In the genomic region with DNA sequence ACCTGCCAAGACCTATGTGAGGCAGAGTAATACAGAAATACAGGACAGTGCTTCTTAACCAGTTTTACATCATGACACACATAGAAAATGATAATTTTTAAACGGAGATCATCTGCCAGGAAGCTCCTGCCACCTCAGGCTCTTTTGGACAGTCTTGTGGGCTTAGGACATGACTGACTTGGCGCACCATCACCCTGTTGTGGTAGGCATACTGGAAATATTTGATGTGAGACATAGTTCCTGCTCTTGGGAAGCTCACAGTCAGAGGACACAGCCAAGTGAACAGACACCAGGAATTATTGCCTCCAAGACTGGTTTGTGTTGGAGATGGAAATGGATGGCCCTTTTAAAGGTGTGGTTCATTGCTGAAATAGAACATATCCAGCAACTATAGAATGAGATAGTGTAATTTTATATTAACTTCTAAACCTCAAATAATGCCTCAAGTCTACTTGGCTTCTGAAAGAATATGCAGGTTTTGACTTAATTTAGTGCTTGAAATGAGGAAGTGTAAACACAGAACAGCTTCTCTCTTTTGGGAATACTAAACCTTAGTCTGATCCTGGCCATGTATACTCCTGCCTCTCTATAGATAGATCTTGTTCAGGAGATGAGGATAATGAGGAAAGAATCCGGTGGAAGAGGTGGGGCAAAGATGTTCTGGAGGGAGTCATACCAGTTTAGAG, we compare ENCODE assay signal across 11 cellular contexts. TPM values are rescaled to one million over a fixed set of nuclear protein-coding genes. Genes with fewer than 3 reads are reported as not detected.
DNase-seq lines count a peak whose midpoint lies in the region; ATAC-seq and TF ChIP-seq lines count a peak whose summit lies in the region.
"Had no signal": no experiment of that assay in that cellular context is flagged by ENCODE, and none has a peak within 500 bp of the region (broad histone marks: within the 10 kb centered on the region; RNA-seq: fewer than 3 reads in every experiment).

No MANE protein-coding gene starts in this region.

- peak; percentile 72 for DNase-seq in EH (ENCODE audit: low read depth)
- peak; percentile 68 for DNase-seq in RPMI7951 (ENCODE audit: low read depth)
- no peak for DNase-seq in foreskin keratinocyte
- peak; percentile 81 for DNase-seq in renal cortical epithelial cell (ENCODE audit: low read depth)
- no peak for DNase-seq in SW 1271 (lab: John Stamatoyannopoulos, UW)
- DNase-seq in KG1 (lab: John Stamatoyannopoulos, UW) = no peak
- DNase-seq: activated naive CD4-positive, alpha-beta T cell treated with anti-CD3 and anti-CD28 coated beads, Interleukin-2, amount 50 U/mL, for 16 hours; Calu3 had no signal

- no peak overlapping the region for H3K27ac ChIP-seq in foreskin keratinocyte

- no peak for TF ChIP-seq CTCF in foreskin keratinocyte (conservative IDR thresholded peaks at IDR 0.05)

- peak; percentile 48 for ATAC-seq in foreskin keratinocyte
- ATAC-seq in HG03139 (IDR thresholded peaks at IDR 0.05; ENCODE audit: unreplicated experiment) = no peak
- no peak for ATAC-seq in esophagus mucosa
- ATAC-seq: activated CD4-positive, CD25-positive, alpha-beta regulatory T cell treated with anti-CD3 and anti-CD28 coated beads, Interleukin-2, amount 50 U/mL, for 24 hours had no signal

- H3K27me3 ChIP-seq in foreskin keratinocyte = no peaks in the 10 kb centered on the region

- no peaks in the 10 kb centered on the region for H3K4me1 ChIP-seq in foreskin keratinocyte

RNA-seq across cellular contexts. Expression of a gene that starts 19.7 kb away (rescaled TPM):
- 11.2 and 12.5 TPM in 2 replicates for total RNA-seq in RPMI7951 (2014; rRNA removed; shearing (Covaris generic))
- 9.0 and 10.6 TPM in 2 replicates for total RNA-seq in foreskin keratinocyte
- 1.0 and 1.2 TPM in 2 replicates for polyA plus RNA-seq in foreskin keratinocyte
- 33.0 and 66.6 TPM in 2 replicates for total RNA-seq in renal cortical epithelial cell
- total RNA-seq in esophagus mucosa = 38.5 TPM

Comparison
In these comparisons a context has a peak if more than half of its experiments do, and no peak if none do; other contexts are left out.
1. DNase-seq: peak in EH (single experiment), RPMI7951 (single experiment) and renal cortical epithelial cell (single experiment); none in foreskin keratinocyte (0 of 2), SW 1271 (0 of 2) and KG1 (single experiment).